8 cellular contexts compared by ENCODE assay signal in genomic region chr5:149860801-149861322, GRCh38.
DNase-seq lines count a peak whose midpoint lies in the region; ATAC-seq, FAIRE-seq and TF ChIP-seq lines count a peak whose summit lies in the region.

No MANE protein-coding gene starts in this region.

- peak; percentile 73 for ATAC-seq in GM18868 (IDR thresholded peaks at IDR 0.05; ENCODE audit: unreplicated experiment)

- H2BK20ac ChIP-seq in H9 (ENCODE audit: low read depth, low read length, poor library complexity, severe bottlenecking): no peak overlapping the region

- H3K9me3 Mint-ChIP-seq in H9: no peaks in the 10 kb centered on the region; a peak in 1 of 5 replicates
- H3K9me3 Mint-ChIP-seq in chondrocyte (ENCODE audit: low read depth): peaks cover 2% of the 10 kb centered on the region

- H3K36me3 Mint-ChIP-seq in H9 (ENCODE audit: insufficient read depth in 1 of 3, low read depth in 3 of 3) (no peaks in the 10 kb centered on the region; a peak in 1 of 7 replicates), chondrocyte (ENCODE audit: low read depth) (peaks cover 1% of the 10 kb centered on the region)

- H2AFZ ChIP-seq in H9 (ENCODE audit: low read length): no peak overlapping the region

- H3K23me2 ChIP-seq in H9 (ENCODE audit: insufficient read length, low read depth, low read length, poor library complexity, severe bottlenecking): no peaks in the 10 kb centered on the region

- H3K79me1 ChIP-seq in H9 (ENCODE audit: insufficient read depth, low read depth, low read length, poor library complexity, severe bottlenecking): no peaks in the 10 kb centered on the region

- H2AK5ac ChIP-seq in H9 (ENCODE audit: insufficient read length, low read length): no peak overlapping the region

- H3K27me3 Mint-ChIP-seq in H9 (ENCODE audit: low read depth) (no peaks in the 10 kb centered on the region), chondrocyte (ENCODE audit: low read depth) (no peaks in the 10 kb centered on the region)

- H3K18ac ChIP-seq in H9 (ENCODE audit: insufficient read length, low read depth, low read length): no peak overlapping the region

- H4K91ac ChIP-seq in H9 (ENCODE audit: insufficient read length, low read depth, low read length): no peak overlapping the region

- H3K23ac ChIP-seq in H9 (ENCODE audit: insufficient read length, low read depth, low read length): no peak overlapping the region

- H2BK120ac ChIP-seq in H9 (ENCODE audit: low read depth, low read length, poor library complexity, severe bottlenecking): no peak overlapping the region

- H3K4me3 Mint-ChIP-seq in H9: 0 out of 5 replicates have a peak overlapping the region, but pooled peaks of 1 of the 2 experiments have one; percentile 14
- no peak overlapping the region for H3K4me3 Mint-ChIP-seq in chondrocyte (ENCODE audit: unreplicated experiment)

- no peak overlapping the region for H3K56ac ChIP-seq in H9 (ENCODE audit: insufficient read length, low read depth, low read length)

- H3K27ac Mint-ChIP-seq in H9 (peak overlapping the region; percentile 44 to 85 (median 75); a peak in 5 of 7 replicates), chondrocyte (ENCODE audit: unreplicated experiment) (no peak overlapping the region)

- no peak for FAIRE-seq in RCC 7860 (lab: Jason Lieb, UNC)

- H4K20me1 ChIP-seq in H9 (ENCODE audit: control insufficient read depth, insufficient read depth, insufficient read length): no peaks in the 10 kb centered on the region

- H3K9me3 ChIP-seq in H9 (ENCODE audit: control insufficient read depth, low read depth, low read length): no peaks in the 10 kb centered on the region

- H2BK5ac ChIP-seq in H9 (ENCODE audit: insufficient read length, low read length): no peak overlapping the region

- H3K14ac ChIP-seq in H9 (ENCODE audit: insufficient read depth, low read length): no peak overlapping the region

- H3K79me2 ChIP-seq in H9 (ENCODE audit: insufficient read depth, low read length): no peaks in the 10 kb centered on the region

- no peak overlapping the region for H3K4me2 ChIP-seq in H9 (ENCODE audit: insufficient read depth, insufficient read length, low read length)

- no peak overlapping the region for H2BK15ac ChIP-seq in H9 (ENCODE audit: low read depth, low read length)

- WGBS in H9 (ENCODE audit: extremely low coverage, insufficient read length, low lambda C conversion rate): no CpG with 5 or more reads among the region's 7 CpGs

- no peak overlapping the region for H3K9ac ChIP-seq in H9 (ENCODE audit: extremely low read depth, insufficient read length, low read length)

- H4K8ac ChIP-seq in H9 (replicated peaks; ENCODE audit: insufficient read length, low read depth, low read length): no peak overlapping the region

- no peak overlapping the region for H3K4ac ChIP-seq in H9 (ENCODE audit: low read depth, low read length)

- H4K5ac ChIP-seq in H9 (ENCODE audit: insufficient read length, low read depth, low read length): no peak overlapping the region

- H2BK12ac ChIP-seq in H9 (ENCODE audit: insufficient read length, low read depth, low read length): no peak overlapping the region

- TF ChIP-seq CTCF in H9 (conservative IDR thresholded peaks at IDR 0.05) (no peak), chondrocyte (IDR thresholded peaks at IDR 0.05) (no peak)

- peaks cover 8 to 14% of the 10 kb centered on the region in 2 experiments for H3K4me1 Mint-ChIP-seq in H9
- peaks cover 19% of the 10 kb centered on the region for H3K4me1 Mint-ChIP-seq in chondrocyte (ENCODE audit: low read depth)

- no peak overlapping the region for H3T11ph ChIP-seq in H9 (ENCODE audit: low read length)

- H3K27ac ChIP-seq in H9 (ENCODE audit: insufficient read length, low read depth, low read length): no peak overlapping the region

- no peaks in the 10 kb centered on the region for H3K27me3 ChIP-seq in H9 (ENCODE audit: insufficient read depth, low read length)

- peaks cover 7% of the 10 kb centered on the region; the same call in 1 of the 2 replicates for H3K4me1 ChIP-seq in H9 (ENCODE audit: insufficient read depth, low read length)

- DNase-seq in H9 (no peak), RCC 7860 (ENCODE audit: low spot score) (peak; percentile 67), kidney glomerular epithelial cell (lab: John Stamatoyannopoulos, UW) (peak; percentile 8), chondrocyte (ENCODE audit: low spot score) (no peak), AG20443 (ENCODE audit: low spot score) (no peak), NCI-H526 (lab: John Stamatoyannopoulos, UW) (no peak), HCEC 1CT (no peak)

Comparison
In these comparisons a context has a peak if more than half of its experiments do, and no peak if none do; other contexts are left out.
1. DNase-seq: peak in RCC 7860 (single experiment) and kidney glomerular epithelial cell (single experiment); none in H9 (single experiment), chondrocyte (single experiment), AG20443 (single experiment), NCI-H526 (0 of 2) and HCEC 1CT (single experiment).